Comparison of ENCODE assay signal across 7 cellular contexts in genomic region chr11:69442807-69443137, GRCh38. TPM values are rescaled to one million over a fixed set of nuclear protein-coding genes. Genes with fewer than 3 reads are reported as not detected.
DNase-seq lines count a peak whose midpoint lies in the region; ATAC-seq and TF ChIP-seq lines count a peak whose summit lies in the region.

No MANE protein-coding gene starts in this region.

- DNase-seq in breast epithelium (ENCODE audit: low spot score in 2 of 2) (no peak), right lobe of liver (peak in 2 of 3 donors; percentile 49 to 64), thyroid gland (peak; percentile 25 to 28), NAMALWA (ENCODE audit: low spot score) (no peak), NCI-H1694 treated with DMSO at 0.1 percent for 48 hours (lab: John Stamatoyannopoulos, UW) (no peak)

- intact Hi-C loops in breast epithelium (cut with DNase I; ENCODE audit: low total_unique reads), result no loop called here
- intact Hi-C loops in right lobe of liver (cut with DNase I), result no loop called here
- intact Hi-C loops in thyroid gland (cut with DNase I), result loop anchor here (5.0 kb wide), 1 partner anchor 195 kb away; no protein-coding TSS in a partner anchor

- H3K36me3 ChIP-seq in HUES6 (ENCODE audit: control insufficient read depth, insufficient read depth, low read length), result no peaks in the 10 kb centered on the region
- no peaks in the 10 kb centered on the region for H3K36me3 ChIP-seq in breast epithelium
- no peaks in the 10 kb centered on the region for H3K36me3 ChIP-seq in right lobe of liver
- no peaks in the 10 kb centered on the region for H3K36me3 ChIP-seq in thyroid gland

- H3K9me3 ChIP-seq in HUES6 (ENCODE audit: control insufficient read depth, insufficient read depth, low read depth, low read length) (no peaks in the 10 kb centered on the region), breast epithelium (no peaks in the 10 kb centered on the region), right lobe of liver (no peaks in the 10 kb centered on the region), thyroid gland (no peaks in the 10 kb centered on the region)

- H3K27ac ChIP-seq in HUES6 (ENCODE audit: low read depth, low read length), result peak overlapping the region; percentile 81; the same call in 1 of the 2 replicates
- H3K27ac ChIP-seq in breast epithelium, result peak overlapping the region; percentile 74 to 89
- H3K27ac ChIP-seq in right lobe of liver, result peak overlapping the region in 2 of 3 donors; percentile 27 to 49
- H3K27ac ChIP-seq in thyroid gland, result peak overlapping the region; percentile 50 to 87 (median 75)

- H3K27me3 ChIP-seq in HUES6 (ENCODE audit: control insufficient read depth, insufficient read depth, low read length) (peaks cover 4% of the 10 kb centered on the region; the same call in 1 of the 2 replicates), breast epithelium (no peaks in the 10 kb centered on the region), right lobe of liver (no peaks in the 10 kb centered on the region), thyroid gland (no peaks in the 10 kb centered on the region)

- TF ChIP-seq POLR2A in breast epithelium (IDR thresholded peaks at IDR 0.05) (no peak), right lobe of liver (IDR thresholded peaks at IDR 0.05) (no peak), thyroid gland (IDR thresholded peaks at IDR 0.05) (no peak)

- peak overlapping the region; percentile 66 for H3K9ac ChIP-seq in HUES6 (ENCODE audit: low read length)

- TF ChIP-seq CTCF in breast epithelium (IDR thresholded peaks at IDR 0.05) (no peak), right lobe of liver (IDR thresholded peaks at IDR 0.05) (no peak), thyroid gland (IDR thresholded peaks at IDR 0.05) (no peak)

- peak; percentile 11 to 42 (median 40) for ATAC-seq in right lobe of liver
- ATAC-seq in GM21723 (IDR thresholded peaks at IDR 0.05; ENCODE audit: unreplicated experiment), result no peak

- H3K4me3 ChIP-seq in HUES6 (ENCODE audit: low read depth, low read length), result no peak overlapping the region
- peak overlapping the region in 2 of 3 donors; percentile 51 to 65 for H3K4me3 ChIP-seq in breast epithelium
- H3K4me3 ChIP-seq in right lobe of liver, result no peak overlapping the region
- H3K4me3 ChIP-seq in thyroid gland (replicated peaks in 1 of 3), result peak overlapping the region in 1 of 3 donors; percentile 18

- 44% methylated on average over 3 of the region's 10 CpGs for WGBS in right lobe of liver (ENCODE audit: insufficient coverage, low coverage, low lambda C conversion rate, missing lambda C conversion rate)
- 39 to 49% methylated on average over 8 to 10 of the region's 10 CpGs for WGBS in thyroid gland, 2 donors

- H3K4me1 ChIP-seq in HUES6 (ENCODE audit: control insufficient read depth, insufficient read depth, low read length) (peaks cover 50% of the 10 kb centered on the region), breast epithelium (peaks cover 16 to 23% of the 10 kb centered on the region in 2 donors), right lobe of liver (peaks cover 0 to 13% (median 3%) of the 10 kb centered on the region in 4 donors), thyroid gland (peaks cover 34 to 45% of the 10 kb centered on the region in 2 donors)

RNA-seq across cellular contexts. Expression of gene LINC01488, which starts 38.7 kb away (rescaled TPM):
- total RNA-seq in breast epithelium (not detected), right lobe of liver (10 to 100 TPM in 1 of 6 experiments, 1 to 10 TPM in 3, under 1 TPM in 1, not detected in 1; 0.63 to 22.9 (median 1.1) TPM), thyroid gland (not detected)

Comparison
In these comparisons a context has a peak if more than half of its experiments do, and no peak if none do; other contexts are left out.
1. H3K4me3 ChIP-seq: peak in breast epithelium (2 of 3); none in HUES6 (single experiment) and right lobe of liver (0 of 3).
2. DNase-seq: peak in right lobe of liver (2 of 3) and thyroid gland (2 of 2); none in breast epithelium (0 of 2), NAMALWA (single experiment) and NCI-H1694 treated with DMSO at 0.1 percent for 48 hours (single experiment).
3. Peak in every context shown above with its lines, with median percentiles within 50 percentile points of each other: H3K27ac ChIP-seq.